ENCODE assay signal across 1 cellular context in genomic region chr2:26469092-26469710, GRCh38.
TF ChIP-seq lines count a peak whose summit lies in the region.

No MANE protein-coding gene starts in this region.

TF ChIP-seq in HepG2, 621 proteins besides CTCF, POLR2A, EP300 and RAD21 (continued from another document):
- no peak for TF ChIP-seq ETV5 (CRISPR knock-in tag; IDR thresholded peaks at IDR 0.05; ENCODE audit: borderline replicate concordance)
- TF ChIP-seq FOXK1 (CRISPR knock-in tag; IDR thresholded peaks at IDR 0.05; ENCODE audit: borderline replicate concordance, low read depth): peak; percentile 46; the same call in 1 of the 2 replicates
